ENCODE assay signal across 22 cellular contexts in genomic region chr18:37305084-37305483, GRCh38.
"Had no signal": no experiment of that assay in that cellular context is flagged by ENCODE, and none has a peak within 500 bp of the region (broad histone marks: within the 10 kb centered on the region; RNA-seq: fewer than 3 reads in every experiment).

No MANE protein-coding gene starts in this region.

- H3K9me3 ChIP-seq: esophagus muscularis mucosa, gastrocnemius medialis, left lung, ovary, prostate gland, testis, uterus had no signal

- H3K27ac Mint-ChIP-seq: activated naive CD4-positive, alpha-beta T cell treated with anti-CD3 and anti-CD28 coated beads for 36 hours; activated naive CD8-positive, alpha-beta T cell treated with anti-CD3 and anti-CD28 coated beads, Interleukin-2, amount 10 ng/mL, durations not matched to agents 7 days and 5 days; activated T-cell treated with anti-CD3 and anti-CD28 coated beads, Interleukin-2, amount 50 U/mL, for 72 hours; stimulated activated naive B cell treated with anti-CD40 and anti-IgM and Interleukin-4, amounts not matched to agents 10 μg/mL and 1 μg/mL and 100 μg/mL, for 72 hours; WTC11 had no signal

- H3K4me3 Mint-ChIP-seq: activated naive CD4-positive, alpha-beta T cell treated with anti-CD3 and anti-CD28 coated beads for 36 hours; activated naive CD8-positive, alpha-beta T cell treated with anti-CD3 and anti-CD28 coated beads, Interleukin-2, amount 10 ng/mL, durations not matched to agents 7 days and 5 days; activated T-cell treated with anti-CD3 and anti-CD28 coated beads, Interleukin-2, amount 50 U/mL, for 72 hours; naive B cell; stimulated activated naive B cell treated with anti-CD40 and anti-IgM and Interleukin-4, amounts not matched to agents 10 μg/mL and 1 μg/mL and 100 μg/mL, for 72 hours; WTC11 had no signal

- DNase-seq: activated effector memory CD4-positive, alpha-beta T cell treated with Interleukin-2 at 50 U/mL for 16 hours; activated naive CD4-positive, alpha-beta T cell treated with anti-CD3 and anti-CD28 coated beads for 36 hours; activated naive CD8-positive, alpha-beta T cell treated with anti-CD3 and anti-CD28 coated beads, Interleukin-2, amount 10 ng/mL, durations not matched to agents 7 days and 5 days; activated T-cell treated with anti-CD3 and anti-CD28 coated beads, Interleukin-2, amount 50 U/mL, for 72 hours; amniotic stem cell; gastrocnemius medialis; hippocampal formation; kidney glomerular epithelial cell; left lung; naive B cell; ovary; stimulated activated CD4-positive, alpha-beta T cell treated with anti-CD3 and anti-CD28 coated beads, Interleukin-2, amount 100 ng/mL, for 48 hours; stimulated activated CD8-positive, alpha-beta memory T cell treated with anti-CD3 and anti-CD28 coated beads, Interleukin-4, amount 100 ng/mL, for 48 hours; stimulated activated naive B cell treated with anti-CD40 and anti-IgM and Interleukin-4, amounts not matched to agents 10 μg/mL and 1 μg/mL and 100 μg/mL, for 72 hours; testis; trophoblast cell; uterus had no signal

- H3K4me1 ChIP-seq: gastrocnemius medialis, left lung, prostate gland, testis, uterus had no signal

- H3K4me1 Mint-ChIP-seq: activated naive CD8-positive, alpha-beta T cell treated with anti-CD3 and anti-CD28 coated beads, Interleukin-2, amount 10 ng/mL, durations not matched to agents 7 days and 5 days; stimulated activated naive B cell treated with anti-CD40 and anti-IgM and Interleukin-4, amounts not matched to agents 10 μg/mL and 1 μg/mL and 100 μg/mL, for 72 hours had no signal

- H3K27ac ChIP-seq: coronary artery, esophagus muscularis mucosa, gastrocnemius medialis, left lung, ovary, prostate gland, testis, uterus had no signal

- H3K36me3 ChIP-seq: esophagus muscularis mucosa, gastrocnemius medialis, left lung, ovary, prostate gland, uterus had no signal

- H3K36me3 Mint-ChIP-seq: activated naive CD8-positive, alpha-beta T cell treated with anti-CD3 and anti-CD28 coated beads, Interleukin-2, amount 10 ng/mL, durations not matched to agents 7 days and 5 days; naive B cell; stimulated activated naive B cell treated with anti-CD40 and anti-IgM and Interleukin-4, amounts not matched to agents 10 μg/mL and 1 μg/mL and 100 μg/mL, for 72 hours; WTC11 had no signal

- H3K4me3 ChIP-seq: coronary artery, esophagus muscularis mucosa, gastrocnemius medialis, left lung, lung, ovary, prostate gland, testis, uterus had no signal

- H3K27me3 Mint-ChIP-seq: activated naive CD8-positive, alpha-beta T cell treated with anti-CD3 and anti-CD28 coated beads, Interleukin-2, amount 10 ng/mL, durations not matched to agents 7 days and 5 days had no signal

- H3K9me3 Mint-ChIP-seq: activated naive CD4-positive, alpha-beta T cell treated with anti-CD3 and anti-CD28 coated beads for 36 hours; activated naive CD8-positive, alpha-beta T cell treated with anti-CD3 and anti-CD28 coated beads, Interleukin-2, amount 10 ng/mL, durations not matched to agents 7 days and 5 days; activated T-cell treated with anti-CD3 and anti-CD28 coated beads, Interleukin-2, amount 50 U/mL, for 72 hours; naive B cell; stimulated activated naive B cell treated with anti-CD40 and anti-IgM and Interleukin-4, amounts not matched to agents 10 μg/mL and 1 μg/mL and 100 μg/mL, for 72 hours; WTC11 had no signal

- H3K27me3 ChIP-seq: esophagus muscularis mucosa, gastrocnemius medialis, left lung, ovary, testis, uterus had no signal

- ATAC-seq: activated T-cell treated with anti-CD3 and anti-CD28 coated beads, Interleukin-2, amount 50 U/mL, for 72 hours; gastrocnemius medialis; left lung; stimulated activated naive B cell treated with anti-CD40 and anti-IgM and Interleukin-4, amounts not matched to agents 10 μg/mL and 1 μg/mL and 100 μg/mL, for 72 hours; WTC11 had no signal
